Comparison of ENCODE assay signal across 22 cellular contexts in the genomic region with DNA sequence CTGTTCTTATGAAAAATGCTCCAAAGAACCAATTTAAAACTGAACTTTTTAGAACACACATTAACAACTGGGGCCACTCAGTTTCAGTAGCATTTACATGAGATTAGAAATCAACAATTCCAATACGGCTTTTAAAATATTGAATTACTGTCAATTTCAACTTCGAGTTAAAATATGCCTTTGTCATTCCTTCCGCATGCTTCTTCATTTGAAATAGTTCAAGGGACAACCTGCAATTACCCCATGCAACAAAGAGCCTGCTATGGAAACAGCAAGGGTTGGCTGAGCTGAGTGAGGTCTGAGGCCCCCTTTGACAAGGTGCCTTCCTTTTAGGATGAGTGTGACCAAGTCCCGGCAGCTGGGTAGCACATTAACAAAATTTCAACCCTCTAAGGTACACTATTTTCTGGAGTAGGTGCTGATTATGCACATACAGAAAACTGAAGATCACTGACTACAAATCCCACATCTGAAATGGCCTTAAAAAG. TPM values are rescaled to one million over a fixed set of nuclear protein-coding genes. Genes with fewer than 3 reads are reported as not detected.
A peak's percentile ranks its signal among the peaks of the same experiment; 100 is the strongest.
DNase-seq lines count a peak whose midpoint lies in the region; ATAC-seq lines count a peak whose summit lies in the region.
"Had no signal": no experiment of that assay in that cellular context is flagged by ENCODE, and none has a peak within 500 bp of the region (broad histone marks: within the 10 kb centered on the region; RNA-seq: fewer than 3 reads in every experiment).

No MANE protein-coding gene starts in this region.

- peaks cover 9% of the 10 kb centered on the region for H3K79me1 ChIP-seq in mesendoderm (ENCODE audit: low read length)

- H3K27me3 ChIP-seq in mesendoderm (ENCODE audit: insufficient read depth, low read length, poor library complexity) = no peaks in the 10 kb centered on the region
- H3K27me3 ChIP-seq: BLaER1 treated with 17β-estradiol and CSF1 and Interleukin-3, amounts not matched to agents 10 nM and 100 nM; SJSA1 had no signal

- no peak overlapping the region for H2AK5ac ChIP-seq in mesendoderm (ENCODE audit: low read length)

- intact Hi-C loops in left colon (cut with DNase I, micrococcal nuclease) = no loop called here
- intact Hi-C loops in activated T-helper 2 cell treated with anti-CD3 and anti-CD28 coated beads, Interferon-gamma antibody, Interleukin-2, Interleukin-4, amounts not matched to agents 10 μg/mL and 5 μg/mL and 100 μg/mL, durations not matched to agents 14 hours and 24 hours and 36 hours (cut with micrococcal nuclease) = no loop called here

- H4K8ac ChIP-seq in mesendoderm (ENCODE audit: low read depth, low read length) = no peak overlapping the region

- H3K4ac ChIP-seq in mesendoderm (ENCODE audit: low read depth, low read length) = no peak overlapping the region

- no peak overlapping the region for H4K5ac ChIP-seq in mesendoderm (ENCODE audit: low read length)

- peaks cover 61% of the 10 kb centered on the region for H3K36me3 Mint-ChIP-seq in activated T-cell treated with anti-CD3 and anti-CD28 coated beads, Interleukin-2, amount 50 U/mL, for 24 hours (ENCODE audit: low read depth)
- H3K36me3 Mint-ChIP-seq in central memory CD8-positive, alpha-beta T cell (ENCODE audit: insufficient read depth) = peaks cover 33% of the 10 kb centered on the region
- H3K36me3 Mint-ChIP-seq in activated T-helper 2 cell treated with anti-CD3 and anti-CD28 coated beads, Interferon-gamma antibody, Interleukin-2, Interleukin-4, amounts not matched to agents 10 μg/mL and 5 μg/mL and 100 μg/mL, durations not matched to agents 14 hours and 24 hours and 36 hours (ENCODE audit: low read depth) = peaks cover 47% of the 10 kb centered on the region

- no peak overlapping the region for H3K27ac ChIP-seq in mesendoderm (ENCODE audit: low read depth, low read length)
- H3K27ac ChIP-seq: 22Rv1; BLaER1 treated with 17β-estradiol and CSF1 and Interleukin-3, amounts not matched to agents 10 nM and 100 nM; SJSA1 had no signal

- peak overlapping the region; percentile 37 for H3K27ac Mint-ChIP-seq in activated T-cell treated with anti-CD3 and anti-CD28 coated beads, Interleukin-2, amount 50 U/mL, for 24 hours
- peak overlapping the region; percentile 16 for H3K27ac Mint-ChIP-seq in central memory CD8-positive, alpha-beta T cell (ENCODE audit: low read depth)
- no peak overlapping the region for H3K27ac Mint-ChIP-seq in activated T-helper 2 cell treated with anti-CD3 and anti-CD28 coated beads, Interferon-gamma antibody, Interleukin-2, Interleukin-4, amounts not matched to agents 10 μg/mL and 5 μg/mL and 100 μg/mL, durations not matched to agents 14 hours and 24 hours and 36 hours

- no peak overlapping the region for H3K18ac ChIP-seq in mesendoderm (ENCODE audit: low read length)

- no CpG with 5 or more reads among the region's 4 CpGs for WGBS in mesendoderm (ENCODE audit: extremely low coverage, insufficient coverage, low lambda C conversion rate)

- no peak overlapping the region for H3K4me2 ChIP-seq in mesendoderm (ENCODE audit: low read length)
- H3K4me2 ChIP-seq: BLaER1 treated with 17β-estradiol and CSF1 and Interleukin-3, amounts not matched to agents 10 nM and 100 nM had no signal

- H3K9ac ChIP-seq in mesendoderm (ENCODE audit: low read length) = no peak overlapping the region
- H3K9ac ChIP-seq: BLaER1 treated with 17β-estradiol and CSF1 and Interleukin-3, amounts not matched to agents 10 nM and 100 nM had no signal

- DNase-seq in activated T-cell treated with anti-CD3 and anti-CD28 coated beads, Interleukin-2, amount 50 U/mL, for 24 hours = no peak
- DNase-seq in activated T-cell treated with anti-CD3 and anti-CD28 coated beads for 4 hours (no peak), mesendoderm (peak; percentile 18), left colon (no peak), occipital lobe (lab: John Stamatoyannopoulos, UW) (no peak)
- no peak for DNase-seq in central memory CD8-positive, alpha-beta T cell (ENCODE audit: low spot score in 2 of 2)
- DNase-seq in activated T-helper 2 cell treated with anti-CD3 and anti-CD28 coated beads, Interferon-gamma antibody, Interleukin-2, Interleukin-4, amounts not matched to agents 10 μg/mL and 5 μg/mL and 100 μg/mL, durations not matched to agents 14 hours and 24 hours and 36 hours (ENCODE audit: low spot score) = no peak
- DNase-seq: ACHN; Calu3; CD8-positive, alpha-beta T cell; IMR-90; MV-4-11; NCI-H1105 treated with DMSO at 0.1 percent for 48 hours; NCI-H2081; NCI-H2171 treated with DMSO at 0.1 percent for 48 hours; NCI-H526 had no signal

- H3K4me3 Mint-ChIP-seq in activated T-cell treated with anti-CD3 and anti-CD28 coated beads, Interleukin-2, amount 50 U/mL, for 24 hours = no peak overlapping the region
- H3K4me3 Mint-ChIP-seq in central memory CD8-positive, alpha-beta T cell = no peak overlapping the region
- no peak overlapping the region for H3K4me3 Mint-ChIP-seq in activated T-helper 2 cell treated with anti-CD3 and anti-CD28 coated beads, Interferon-gamma antibody, Interleukin-2, Interleukin-4, amounts not matched to agents 10 μg/mL and 5 μg/mL and 100 μg/mL, durations not matched to agents 14 hours and 24 hours and 36 hours (ENCODE audit: low read depth)
- H3K4me3 Mint-ChIP-seq: CD8-positive, alpha-beta T cell had no signal

- peaks cover 2% of the 10 kb centered on the region for H3K4me1 ChIP-seq in mesendoderm (ENCODE audit: control insufficient read depth, low read depth, low read length)
- H3K4me1 ChIP-seq: SJSA1 had no signal

- peaks cover 56% of the 10 kb centered on the region for H3K79me2 ChIP-seq in mesendoderm (ENCODE audit: control insufficient read depth, insufficient read depth, low read length)

- H3K56ac ChIP-seq in mesendoderm (ENCODE audit: low read length) = no peak overlapping the region

- H3K4me1 Mint-ChIP-seq in activated T-cell treated with anti-CD3 and anti-CD28 coated beads, Interleukin-2, amount 50 U/mL, for 24 hours (ENCODE audit: low read depth) = peaks cover 74% of the 10 kb centered on the region
- H3K4me1 Mint-ChIP-seq in central memory CD8-positive, alpha-beta T cell = peaks cover 43% of the 10 kb centered on the region
- peaks cover 27% of the 10 kb centered on the region for H3K4me1 Mint-ChIP-seq in activated T-helper 2 cell treated with anti-CD3 and anti-CD28 coated beads, Interferon-gamma antibody, Interleukin-2, Interleukin-4, amounts not matched to agents 10 μg/mL and 5 μg/mL and 100 μg/mL, durations not matched to agents 14 hours and 24 hours and 36 hours (ENCODE audit: low read depth)

- H3K36me3 ChIP-seq in mesendoderm (ENCODE audit: control insufficient read depth, insufficient read depth, low read length) = no peaks in the 10 kb centered on the region

- no peak overlapping the region for H2BK120ac ChIP-seq in mesendoderm (ENCODE audit: low read depth, low read length)

- no peak for ATAC-seq in central memory CD8-positive, alpha-beta T cell (replicated peaks; ENCODE audit: extremely low read depth, poor library complexity, severe bottlenecking)
- ATAC-seq in GM18519 (IDR thresholded peaks at IDR 0.05; ENCODE audit: low FRiP score, unreplicated experiment) (no peak), left colon (no peak)
- ATAC-seq: CD8-positive, alpha-beta T cell; Right ventricle myocardium inferior had no signal

- no peaks in the 10 kb centered on the region for H3K27me3 Mint-ChIP-seq in activated T-cell treated with anti-CD3 and anti-CD28 coated beads, Interleukin-2, amount 50 U/mL, for 24 hours
- H3K27me3 Mint-ChIP-seq in central memory CD8-positive, alpha-beta T cell = no peaks in the 10 kb centered on the region
- H3K27me3 Mint-ChIP-seq in activated T-helper 2 cell treated with anti-CD3 and anti-CD28 coated beads, Interferon-gamma antibody, Interleukin-2, Interleukin-4, amounts not matched to agents 10 μg/mL and 5 μg/mL and 100 μg/mL, durations not matched to agents 14 hours and 24 hours and 36 hours (ENCODE audit: low read depth) = no peaks in the 10 kb centered on the region

- peaks cover 6% of the 10 kb centered on the region for H3K9me3 Mint-ChIP-seq in activated T-cell treated with anti-CD3 and anti-CD28 coated beads, Interleukin-2, amount 50 U/mL, for 24 hours
- no peaks in the 10 kb centered on the region for H3K9me3 Mint-ChIP-seq in central memory CD8-positive, alpha-beta T cell
- no peaks in the 10 kb centered on the region for H3K9me3 Mint-ChIP-seq in activated T-helper 2 cell treated with anti-CD3 and anti-CD28 coated beads, Interferon-gamma antibody, Interleukin-2, Interleukin-4, amounts not matched to agents 10 μg/mL and 5 μg/mL and 100 μg/mL, durations not matched to agents 14 hours and 24 hours and 36 hours
- H3K9me3 Mint-ChIP-seq: CD8-positive, alpha-beta T cell had no signal

- no peak overlapping the region for H3K4me3 ChIP-seq in mesendoderm (ENCODE audit: low read length)
- H3K4me3 ChIP-seq: BLaER1 treated with 17β-estradiol and CSF1 and Interleukin-3, amounts not matched to agents 10 nM and 100 nM; HAP-1; SJSA1 had no signal

- H2BK5ac ChIP-seq in mesendoderm (ENCODE audit: low read length) = no peak overlapping the region

- H3K23ac ChIP-seq in mesendoderm (ENCODE audit: low read length) = no peak overlapping the region

- H2BK15ac ChIP-seq in mesendoderm (replicated peaks; ENCODE audit: low read depth) = no peak overlapping the region

RNA-seq across cellular contexts. Expression of gene PDCD10, which starts 11.6 kb away (rescaled TPM):
- polyA plus RNA-seq in mesendoderm (2013, experiment 1 of 2) = 114 TPM
- 112 TPM for polyA plus RNA-seq in mesendoderm (2013, experiment 2 of 2)
- 10 to 100 TPM; 76.1 to 81.0 TPM for total RNA-seq in left colon
- total RNA-seq in activated T-helper 2 cell treated with anti-CD3 and anti-CD28 coated beads, Interferon-gamma antibody, Interleukin-2, Interleukin-4, amounts not matched to agents 10 μg/mL and 5 μg/mL and 100 μg/mL, durations not matched to agents 14 hours and 24 hours and 36 hours = 73.8 and 80.9 TPM in 2 replicates
- 70.0 TPM for total RNA-seq in occipital lobe

RNA-seq across cellular contexts. Expression of gene SERPINI1, which starts 12.5 kb away (rescaled TPM):
- polyA plus RNA-seq in mesendoderm (2013, experiment 1 of 2) = 6.8 TPM
- polyA plus RNA-seq in mesendoderm (2013, experiment 2 of 2) = 6.8 TPM
- 1 to 10 TPM in 1 of 2 donors, under 1 TPM in 1; 0.92 to 1.7 TPM for total RNA-seq in left colon
- 0.46 and 0.71 TPM in 2 replicates for total RNA-seq in activated T-helper 2 cell treated with anti-CD3 and anti-CD28 coated beads, Interferon-gamma antibody, Interleukin-2, Interleukin-4, amounts not matched to agents 10 μg/mL and 5 μg/mL and 100 μg/mL, durations not matched to agents 14 hours and 24 hours and 36 hours
- 123 TPM for total RNA-seq in occipital lobe

Comparison
In these comparisons a context has a peak if more than half of its experiments do, and no peak if none do; other contexts are left out.
1. RNA of gene SERPINI1, which starts 12.5 kb away (total RNA-seq): 123 TPM in occipital lobe (single experiment); 0.92 to 1.7 TPM in left colon and 0.46 to 0.71 TPM in activated T-helper 2 cell treated with anti-CD3 and anti-CD28 coated beads, Interferon-gamma antibody, Interleukin-2, Interleukin-4, amounts not matched to agents 10 μg/mL and 5 μg/mL and 100 μg/mL, durations not matched to agents 14 hours and 24 hours and 36 hours; every median in the first group is over 10 times any median in the second.